5 cellular contexts compared by ENCODE assay signal in genomic region chr1:182048562-182048961, GRCh38. TPM values are rescaled to one million over a fixed set of nuclear protein-coding genes. Genes with fewer than 3 reads are reported as not detected.
"Had no signal": no experiment of that assay in that cellular context is flagged by ENCODE, and none has a peak within 500 bp of the region (broad histone marks: within the 10 kb centered on the region; RNA-seq: fewer than 3 reads in every experiment).

No MANE protein-coding gene starts in this region.

- DNase-seq: H9, HCEC 1CT, IMR-90 had no signal

- H3K27ac Mint-ChIP-seq: GM23338, H9 had no signal

- H3K4me3 ChIP-seq: GM23338 had no signal

- H3K4me3 Mint-ChIP-seq: GM23338, H9 had no signal

- H3K4me2 ChIP-seq: GM23338 had no signal

- H2AFZ ChIP-seq: GM23338 had no signal

- ATAC-seq: GM23338 had no signal

- H3K4me1 Mint-ChIP-seq: GM23338, H9 had no signal

RNA-seq across cellular contexts. Expression of gene ZNF648, which starts 12.9 kb away (rescaled TPM):
- total RNA-seq: HT-29, IMR-90 had no signal
- polyA plus RNA-seq: IMR-90 had no signal
